Comparison of ENCODE assay signal across 30 cellular contexts in the genomic region with DNA sequence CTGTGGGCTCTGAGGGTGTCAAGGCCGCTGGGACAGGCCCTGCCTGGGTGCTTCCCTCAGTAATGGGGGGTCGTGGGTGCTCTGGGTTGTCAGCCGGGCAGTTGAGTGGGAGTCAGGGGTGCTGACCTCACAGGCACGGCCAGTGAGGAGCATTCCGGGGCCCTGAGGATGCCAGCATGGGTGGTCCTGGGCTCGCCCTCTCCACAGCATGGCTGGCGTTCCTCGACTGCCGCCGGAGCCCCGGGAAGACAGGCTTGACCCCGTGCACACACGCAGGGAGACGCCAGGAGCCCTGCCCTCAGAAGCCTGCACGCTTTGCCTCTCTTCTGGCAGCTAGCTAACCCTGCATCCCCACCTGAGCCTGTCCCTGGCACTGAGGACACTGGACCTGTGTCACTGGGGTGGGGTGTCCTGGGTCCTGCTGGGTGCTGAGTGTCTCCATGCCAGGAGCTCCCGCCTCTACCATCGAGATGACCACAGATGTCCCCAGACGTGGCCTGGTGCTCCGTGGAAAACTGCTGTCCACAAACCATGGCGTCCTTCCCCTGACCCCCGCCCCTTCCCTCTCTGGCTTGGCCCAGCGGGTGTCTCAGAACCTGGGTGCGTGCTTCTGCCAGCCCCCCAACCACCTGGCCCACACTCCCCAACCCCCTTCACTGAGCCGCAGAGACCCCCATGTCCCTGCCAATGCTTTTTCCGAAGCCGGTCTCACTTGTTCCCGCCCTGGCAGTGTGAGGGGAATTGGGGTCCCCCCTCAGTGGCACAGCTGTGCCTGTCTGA.
"Had no signal": no experiment of that assay in that cellular context is flagged by ENCODE, and none has a peak within 500 bp of the region (broad histone marks: within the 10 kb centered on the region; RNA-seq: fewer than 3 reads in every experiment).

No MANE protein-coding gene starts in this region.

- H3K9me3 Mint-ChIP-seq: dendritic cell treated with granulocyte-macrophage colony-stimulating factor and Interleukin-4, amounts not matched to agents 40 ng/mL and 50 ng/mL, for 4 days; memory B cell; mesothelial cell of epicardium; nephron; stimulated activated memory B cell treated with anti-CD40 and anti-IgM and Interleukin-4, amounts not matched to agents 10 μg/mL and 1 μg/mL and 100 μg/mL, for 72 hours had no signal

- H3K4me2 ChIP-seq: neural progenitor cell had no signal

- DNase-seq: colonic mucosa; effector memory CD4-positive, alpha-beta T cell; foreskin keratinocyte; heart left ventricle; hippocampal formation; immature natural killer cell; islet precursor cell; kidney glomerular epithelial cell; left colon; naive thymus-derived CD4-positive, alpha-beta T cell; nucleus accumbens; sigmoid colon; stimulated activated CD4-positive, alpha-beta T cell treated with anti-CD3 and anti-CD28 coated beads, Interleukin-4, amount 100 ng/mL, for 4 hours; stimulated activated naive CD8-positive, alpha-beta T cell treated with anti-CD3 and anti-CD28 coated beads, Interleukin-15, Interleukin-2, amounts not matched to agents 100 U/mL and 50 U/mL, for 24 hours had no signal

- H3K36me3 ChIP-seq: colonic mucosa, neural progenitor cell, prostate gland had no signal

- H3K4me3 Mint-ChIP-seq: dendritic cell treated with granulocyte-macrophage colony-stimulating factor and Interleukin-4, amounts not matched to agents 40 ng/mL and 50 ng/mL, for 4 days; immature natural killer cell; memory B cell; mesothelial cell of epicardium; naive thymus-derived CD4-positive, alpha-beta T cell; nephron; neural progenitor cell; stimulated activated memory B cell treated with anti-CD40 and anti-IgM and Interleukin-4, amounts not matched to agents 10 μg/mL and 1 μg/mL and 100 μg/mL, for 72 hours had no signal

- H3K27me3 ChIP-seq: colonic mucosa, esophagus muscularis mucosa, foreskin keratinocyte, gastroesophageal sphincter, heart left ventricle, neural progenitor cell, right atrium auricular region, sigmoid colon, tibial nerve, upper lobe of left lung had no signal

- ATAC-seq: foreskin keratinocyte; gastroesophageal sphincter; heart left ventricle; left colon; naive thymus-derived CD4-positive, alpha-beta T cell; stimulated activated memory B cell treated with anti-CD40 and anti-IgM and Interleukin-4, amounts not matched to agents 10 μg/mL and 1 μg/mL and 100 μg/mL, for 72 hours; stimulated activated naive CD8-positive, alpha-beta T cell treated with anti-CD3 and anti-CD28 coated beads, Interleukin-15, Interleukin-2, amounts not matched to agents 100 U/mL and 50 U/mL, for 24 hours had no signal

- H3K27ac Mint-ChIP-seq: dendritic cell treated with granulocyte-macrophage colony-stimulating factor and Interleukin-4, amounts not matched to agents 40 ng/mL and 50 ng/mL, for 4 days; immature natural killer cell; memory B cell; mesothelial cell of epicardium; naive thymus-derived CD4-positive, alpha-beta T cell; nephron; neural progenitor cell; stimulated activated memory B cell treated with anti-CD40 and anti-IgM and Interleukin-4, amounts not matched to agents 10 μg/mL and 1 μg/mL and 100 μg/mL, for 72 hours had no signal

- H3K9me3 ChIP-seq: colonic mucosa, esophagus muscularis mucosa, gastroesophageal sphincter, heart left ventricle, prostate gland, right atrium auricular region, sigmoid colon, thoracic aorta, tibial nerve, upper lobe of left lung had no signal

- H3K4me3 ChIP-seq: colonic mucosa, esophagus muscularis mucosa, gastroesophageal sphincter, heart left ventricle, lung, neural progenitor cell, prostate gland, right atrium auricular region, sigmoid colon, thoracic aorta, tibial nerve, upper lobe of left lung had no signal

- H3K4me1 ChIP-seq: colonic mucosa, foreskin keratinocyte, prostate gland had no signal

- H3K9ac ChIP-seq: neural progenitor cell had no signal

- H3K27ac ChIP-seq: colonic mucosa, esophagus muscularis mucosa, foreskin keratinocyte, gastroesophageal sphincter, heart left ventricle, neural progenitor cell, prostate gland, right atrium auricular region, sigmoid colon, thoracic aorta, tibial nerve, upper lobe of left lung had no signal

- FAIRE-seq: endothelial cell of umbilical vein, urothelium cell line had no signal

- H3K27me3 Mint-ChIP-seq: memory B cell; stimulated activated memory B cell treated with anti-CD40 and anti-IgM and Interleukin-4, amounts not matched to agents 10 μg/mL and 1 μg/mL and 100 μg/mL, for 72 hours had no signal

- H2AFZ ChIP-seq: neural progenitor cell had no signal
